Comparison of ENCODE assay signal across 8 cellular contexts in genomic region chr6:32972353-32973143, GRCh38. TPM values are rescaled to one million over a fixed set of nuclear protein-coding genes. Genes with fewer than 3 reads are reported as not detected.
A peak's percentile ranks its signal among the peaks of the same experiment; 100 is the strongest.
DNase-seq lines count a peak whose midpoint lies in the region; ATAC-seq, FAIRE-seq and TF ChIP-seq lines count a peak whose summit lies in the region.

No MANE protein-coding gene starts in this region.

- no peak for TF ChIP-seq RAD21 in H1 (IDR thresholded peaks at IDR 0.05 in 1 of 2, conservative IDR thresholded peaks at IDR 0.05 in 1 of 2; ENCODE audit: low read depth in 2 of 2, low read length in 2 of 2)

- no peak overlapping the region for H2BK15ac ChIP-seq in H1 (ENCODE audit: low read length)

- peaks cover 47% of the 10 kb centered on the region in 2 experiments for H4K20me1 ChIP-seq in H1 (replicated peaks in 1 of 2; ENCODE audit: control insufficient read depth in 1 of 2, insufficient read depth in 2 of 2, low read length in 2 of 2)

- CTCF ChIA-PET in H1 (lab: Charles Lee; ENCODE audit: partially characterized antibody): interaction anchor here (0.5 to 14.6 kb wide), 10 partner anchors 10 to 200 kb away, joined by 3 to 110 read pairs (median 4); partner anchors contain the start of genes HLA-DMA and TAP2

- H3K9me3 Mint-ChIP-seq in IgD-negative memory B cell: peaks cover 0 to 2% (median 0%) of the 10 kb centered on the region in 3 donors

- peaks cover 44 to 79% of the 10 kb centered on the region in 2 experiments for H3K79me2 ChIP-seq in H1 (ENCODE audit: control insufficient read depth in 1 of 2, insufficient read depth in 2 of 2, low read length in 2 of 2)

- H3K9ac ChIP-seq in H1 (replicated peaks in 1 of 4; ENCODE audit: extremely low read depth in 1 of 4, low read depth in 3 of 4, low read length in 3 of 4): peak overlapping the region; percentile 88 to 94 (median 92)

- peak overlapping the region; percentile 75 to 88 for H3K4me2 ChIP-seq in H1 (ENCODE audit: insufficient read depth in 1 of 2, low read depth in 2 of 2, low read length in 2 of 2)

- H3K27me3 ChIP-seq in H1 (replicated peaks in 1 of 4; ENCODE audit: control insufficient read depth in 3 of 4, extremely low read depth in 1 of 4, insufficient read depth in 3 of 4, low read length in 3 of 4) (no peaks in the 10 kb centered on the region), tibial artery (no peaks in the 10 kb centered on the region)

- peak overlapping the region; percentile 77; the same call in 1 of the 2 replicates for H2BK5ac ChIP-seq in H1 (ENCODE audit: low read depth, low read length)

- TF ChIP-seq CTCF in H1 (IDR thresholded peaks at IDR 0.05; ENCODE audit: control extremely low read depth in 1 of 3, insufficient read depth in 1 of 3, low read depth in 1 of 3, low read length in 3 of 3): no peak
- no peak for TF ChIP-seq CTCF in tibial artery (IDR thresholded peaks at IDR 0.05)

- no peaks in the 10 kb centered on the region for H3K27me3 Mint-ChIP-seq in IgD-negative memory B cell

- H3K36me3 ChIP-seq in H1 (ENCODE audit: control insufficient read depth in 2 of 4, insufficient read depth in 4 of 4, low read length in 3 of 4) (peaks cover 33 to 56% (median 43%) of the 10 kb centered on the region in 4 experiments), tibial artery (peaks cover 39 to 49% (median 45%) of the 10 kb centered on the region in 3 donors)

- peaks cover 14 to 33% (median 22%) of the 10 kb centered on the region in 3 donors for H3K4me1 Mint-ChIP-seq in IgD-negative memory B cell

- peak overlapping the region; percentile 93; the same call in 1 of the 2 replicates for H4K8ac ChIP-seq in H1 (ENCODE audit: extremely low read depth, insufficient read depth, low read length)

- H3K4me3 ChIP-seq in H1 (ENCODE audit: extremely low read depth in 1 of 4, insufficient read depth in 2 of 4, low read depth in 3 of 4, low read length in 4 of 4) (peak overlapping the region; percentile 90 to 99 (median 98)), tibial artery (peak overlapping the region; percentile 90 to 94)

- no peak; a peak in 1 of 3 replicates for TF ChIP-seq POLR2A in H1 (IDR thresholded peaks at IDR 0.05; ENCODE audit: control extremely low read depth in 1 of 2, low read depth in 2 of 2, low read length in 2 of 2)

- peaks cover 22% of the 10 kb centered on the region for H3K23me2 ChIP-seq in H1 (ENCODE audit: low read depth, low read length)

- DNase-seq in G401 (ENCODE audit: low spot score): peak; percentile 27
- peak; percentile 27 for DNase-seq in activated CD4-positive, CD25-positive, alpha-beta regulatory T cell treated with anti-CD3 and anti-CD28 coated beads, Interleukin-2, amount 50 U/mL, for 16 hours (ENCODE audit: low read depth, low spot score)
- DNase-seq in H1 (ENCODE audit: low read depth in 1 of 2, low spot score in 2 of 2): no peak
- peak; percentile 26 for DNase-seq in myocyte (ENCODE audit: low read depth)
- no peak for DNase-seq in tibial artery
- no peak for DNase-seq in DMS79 (lab: John Stamatoyannopoulos, UW)

- peak overlapping the region; percentile 59 for H4K5ac ChIP-seq in H1 (ENCODE audit: insufficient read length, low read depth, low read length)

- POLR2A ChIA-PET in H1 (lab: Charles Lee; ENCODE audit: partially characterized antibody): interaction anchor here (0.7 to 33.3 kb wide), 85 partner anchors 7 to 1242 kb away, joined by 3 to 1158 read pairs (median 5); partner anchors contain the start of genes ATF6B, B3GALT4, BRD2 and COL11A2

- H3K23ac ChIP-seq in H1 (ENCODE audit: insufficient read length): no peak overlapping the region

- intact Hi-C loops in tibial artery (cut with DNase I; ENCODE audit: low total_unique reads): no loop called here

- H2BK20ac ChIP-seq in H1 (ENCODE audit: low read length): no peak overlapping the region

- WGBS in H1 (ENCODE audit: extremely low coverage in 1 of 2, insufficient coverage in 1 of 2, insufficient read length in 1 of 2, insufficient replicate concordance in 2 of 2, low coverage in 1 of 2, low lambda C conversion rate in 2 of 2, missing lambda C conversion rate in 1 of 2), 2 experiments: 2% methylated on average over 62 of the region's 70 CpGs; no CpG with 5 or more reads in 1 of the 2 experiments

- no peak overlapping the region for H2AFZ ChIP-seq in H1 (ENCODE audit: low read length)

- H2AK5ac ChIP-seq in H1 (ENCODE audit: low read depth, low read length): no peak overlapping the region

- H3K9me3 ChIP-seq in H1 (ENCODE audit: insufficient read depth in 2 of 2, low read depth in 1 of 2, low read length in 1 of 2) (no peaks in the 10 kb centered on the region; a peak in 2 of 4 replicates), tibial artery (no peaks in the 10 kb centered on the region)

- in situ Hi-C loops in G401 (cut with HindIII; ENCODE audit: low sequenced_read_pairs): no loop called here

- H3K4me1 ChIP-seq in H1 (replicated peaks in 1 of 4; ENCODE audit: control insufficient read depth in 3 of 4, insufficient read depth in 4 of 4, low read length in 3 of 4) (peaks cover 0 to 9% (median 6%) of the 10 kb centered on the region in 4 experiments; a peak in 5 of 7 replicates), tibial artery (peaks cover 0 to 37% (median 31%) of the 10 kb centered on the region in 4 donors)

- H3K4me3 Mint-ChIP-seq in IgD-negative memory B cell: peak overlapping the region; percentile 98 to 100 (median 99)

- peak overlapping the region; percentile 100 for H3K27ac Mint-ChIP-seq in IgD-negative memory B cell

- 0 out of 2 replicates have a peak overlapping the region, but pooled peaks have one; percentile 4 for H3K18ac ChIP-seq in H1 (ENCODE audit: extremely low read depth, low read length)

- H3K79me1 ChIP-seq in H1 (ENCODE audit: low read depth, low read length): peaks cover 8% of the 10 kb centered on the region

- FAIRE-seq in H1 (lab: Jason Lieb, UNC): no peak

- H2BK120ac ChIP-seq in H1 (replicated peaks; ENCODE audit: low read depth, low read length): no peak overlapping the region

- H3K14ac ChIP-seq in H1 (ENCODE audit: insufficient read length): no peak overlapping the region

- peak overlapping the region; percentile 79 for H3K27ac ChIP-seq in H1 (ENCODE audit: low read depth, low read length)
- peak overlapping the region; percentile 73 to 85 for H3K27ac ChIP-seq in tibial artery

- TF ChIP-seq EP300 in H1 (IDR thresholded peaks at IDR 0.05; ENCODE audit: borderline replicate concordance in 1 of 2, low read depth in 2 of 2, low read length in 2 of 2): no peak

- H3K56ac ChIP-seq in H1 (replicated peaks; ENCODE audit: insufficient read length, low read depth, low read length): peak overlapping the region; percentile 62

- H4K91ac ChIP-seq in H1 (replicated peaks; ENCODE audit: insufficient read length, low read length): no peak overlapping the region

- H3K4ac ChIP-seq in H1 (replicated peaks; ENCODE audit: insufficient read length, low read depth, low read length): no peak overlapping the region

- H3K36me3 Mint-ChIP-seq in IgD-negative memory B cell: peaks cover 14% of the 10 kb centered on the region

- no peak overlapping the region for H2BK12ac ChIP-seq in H1 (ENCODE audit: low read depth, low read length)

- no peak for ATAC-seq in HG03159 (IDR thresholded peaks at IDR 0.05; ENCODE audit: unreplicated experiment)

RNA-seq across cellular contexts. Expression of gene BRD2, which starts 4.2 kb away (rescaled TPM):
- 96.4 and 172 TPM in 2 replicates for total RNA-seq in G401 (2014; rRNA removed; shearing (Covaris generic))
- 110 TPM for polyA plus RNA-seq in IgD-negative memory B cell
- total RNA-seq in H1 (2021; fragmentation: NEBNext Ultra II Directional; extraction: Animal tissue kit (Norgen Biotek cat#: 25700)): 179 and 185 TPM in 2 replicates
- polyA plus RNA-seq in H1 (2011; rRNA removed): 101 and 132 TPM in 2 replicates
- 118 TPM for polyA plus RNA-seq in H1 (2011; cell fraction: cytosol; rRNA removed)
- 277 TPM for polyA plus RNA-seq in H1 (2011; cell fraction: nucleus; rRNA removed)
- 160 to 229 TPM (median 169 TPM) in 4 replicates for polyA plus RNA-seq in H1 (2012, experiment 1 of 2)
- 108 TPM for polyA plus RNA-seq in H1 (2012, experiment 2 of 2)
- 146 TPM for polyA plus RNA-seq in H1 (2013, experiment 1 of 2)
- 135 TPM for polyA plus RNA-seq in H1 (2013, experiment 2 of 2)
- 120 and 132 TPM in 2 replicates for polyA minus RNA-seq in H1 (2011; rRNA and poly(A)+ RNA removed)
- polyA minus RNA-seq in H1 (2011; cell fraction: cytosol; rRNA and poly(A)+ RNA removed): 85.9 TPM
- 174 TPM for polyA minus RNA-seq in H1 (2011; cell fraction: nucleus; rRNA and poly(A)+ RNA removed)
- total RNA-seq in myocyte: 108 and 112 TPM in 2 replicates
- 126 TPM for polyA plus RNA-seq in myocyte (2012)

RNA-seq across cellular contexts. Expression of gene HLA-DMA, which starts 19.7 kb away (rescaled TPM):
- total RNA-seq in G401 (2014; rRNA removed; shearing (Covaris generic)): 11.4 and 15.8 TPM in 2 replicates
- 946 TPM for polyA plus RNA-seq in IgD-negative memory B cell
- 13.3 and 15.1 TPM in 2 replicates for total RNA-seq in H1 (2021; fragmentation: NEBNext Ultra II Directional; extraction: Animal tissue kit (Norgen Biotek cat#: 25700))
- polyA plus RNA-seq in H1 (2011; rRNA removed): 18.0 and 23.1 TPM in 2 replicates
- 16.6 TPM for polyA plus RNA-seq in H1 (2011; cell fraction: cytosol; rRNA removed)
- polyA plus RNA-seq in H1 (2011; cell fraction: nucleus; rRNA removed): 27.7 TPM
- polyA plus RNA-seq in H1 (2012, experiment 1 of 2): 11.8 to 16.5 TPM (median 15.3 TPM) in 4 replicates
- 18.7 TPM for polyA plus RNA-seq in H1 (2012, experiment 2 of 2)
- 14.8 TPM for polyA plus RNA-seq in H1 (2013, experiment 1 of 2)
- 15.8 TPM for polyA plus RNA-seq in H1 (2013, experiment 2 of 2)
- 8.9 and 9.5 TPM in 2 replicates for polyA minus RNA-seq in H1 (2011; rRNA and poly(A)+ RNA removed)
- polyA minus RNA-seq in H1 (2011; cell fraction: cytosol; rRNA and poly(A)+ RNA removed): 5.5 TPM
- 8.5 TPM for polyA minus RNA-seq in H1 (2011; cell fraction: nucleus; rRNA and poly(A)+ RNA removed)
- 2.1 and 4.3 TPM in 2 replicates for total RNA-seq in myocyte
- polyA plus RNA-seq in myocyte (2012): 6.3 TPM

RNA-seq across cellular contexts. Expression of gene HLA-DMB, which starts 31.7 kb away (rescaled TPM):
- 3.2 and 8.0 TPM in 2 replicates for total RNA-seq in G401 (2014; rRNA removed; shearing (Covaris generic))
- 771 TPM for polyA plus RNA-seq in IgD-negative memory B cell
- 1.3 and 2.7 TPM in 2 replicates for total RNA-seq in H1 (2021; fragmentation: NEBNext Ultra II Directional; extraction: Animal tissue kit (Norgen Biotek cat#: 25700))
- 3.2 and 4.7 TPM in 2 replicates for polyA plus RNA-seq in H1 (2011; rRNA removed)
- polyA plus RNA-seq in H1 (2011; cell fraction: cytosol; rRNA removed): 3.1 TPM
- polyA plus RNA-seq in H1 (2011; cell fraction: nucleus; rRNA removed): 2.7 TPM
- 1.6 to 2.7 TPM (median 2.2 TPM) in 4 replicates for polyA plus RNA-seq in H1 (2012, experiment 1 of 2)
- 3.1 TPM for polyA plus RNA-seq in H1 (2012, experiment 2 of 2)
- polyA plus RNA-seq in H1 (2013, experiment 1 of 2): 4.2 TPM
- polyA plus RNA-seq in H1 (2013, experiment 2 of 2): 4.2 TPM
- 2.2 and 2.5 TPM in 2 replicates for polyA minus RNA-seq in H1 (2011; rRNA and poly(A)+ RNA removed)
- 2.0 TPM for polyA minus RNA-seq in H1 (2011; cell fraction: cytosol; rRNA and poly(A)+ RNA removed)
- polyA minus RNA-seq in H1 (2011; cell fraction: nucleus; rRNA and poly(A)+ RNA removed): 1.7 TPM
- total RNA-seq in myocyte: not detected in 2 replicates
- not detected for polyA plus RNA-seq in myocyte (2012)

RNA-seq across cellular contexts. Expression of gene HLA-DOA, which starts 36.8 kb away (rescaled TPM):
- total RNA-seq in G401 (2014; rRNA removed; shearing (Covaris generic)): 1.4 and 1.7 TPM in 2 replicates
- polyA plus RNA-seq in IgD-negative memory B cell (363 TPM), H1 (2011; rRNA removed) (89.0 and 120 TPM in 2 replicates)
- total RNA-seq in H1 (2021; fragmentation: NEBNext Ultra II Directional; extraction: Animal tissue kit (Norgen Biotek cat#: 25700)): 23.7 TPM in 2 replicates
- 55.7 TPM for polyA plus RNA-seq in H1 (2011; cell fraction: cytosol; rRNA removed)
- 127 TPM for polyA plus RNA-seq in H1 (2011; cell fraction: nucleus; rRNA removed)
- 30.8 to 37.5 TPM (median 34.1 TPM) in 4 replicates for polyA plus RNA-seq in H1 (2012, experiment 1 of 2)
- polyA plus RNA-seq in H1 (2012, experiment 2 of 2): 56.4 TPM
- polyA plus RNA-seq in H1 (2013, experiment 1 of 2): 32.5 TPM
- polyA plus RNA-seq in H1 (2013, experiment 2 of 2): 36.8 TPM
- 73.5 and 94.6 TPM in 2 replicates for polyA minus RNA-seq in H1 (2011; rRNA and poly(A)+ RNA removed)
- 28.8 TPM for polyA minus RNA-seq in H1 (2011; cell fraction: cytosol; rRNA and poly(A)+ RNA removed)
- 40.2 TPM for polyA minus RNA-seq in H1 (2011; cell fraction: nucleus; rRNA and poly(A)+ RNA removed)
- not detected in 2 replicates for total RNA-seq in myocyte
- not detected for polyA plus RNA-seq in myocyte (2012)

Comparison
In these comparisons a context has a peak if more than half of its experiments do, and no peak if none do; other contexts are left out.
1. DNase-seq: peak in G401 (single experiment), activated CD4-positive, CD25-positive, alpha-beta regulatory T cell treated with anti-CD3 and anti-CD28 coated beads, Interleukin-2, amount 50 U/mL, for 16 hours (single experiment) and myocyte (single experiment); none in H1 (0 of 2), tibial artery (0 of 2) and DMS79 (single experiment).